ENCODE assay signal across 17 cellular contexts in genomic region chr14:104655128-104655848, GRCh38. TPM values are rescaled to one million over a fixed set of nuclear protein-coding genes. Genes with fewer than 3 reads are reported as not detected.
"Had no signal": no experiment of that assay in that cellular context is flagged by ENCODE, and none has a peak within 500 bp of the region (broad histone marks: within the 10 kb centered on the region; RNA-seq: fewer than 3 reads in every experiment).

No MANE protein-coding gene starts in this region.

- H3K27me3 ChIP-seq: body of pancreas, neural progenitor cell, uterus had no signal

- H3K27me3 Mint-ChIP-seq: activated CD8-positive, alpha-beta T cell treated with anti-CD3 and anti-CD28 coated beads for 36 hours; activated naive CD8-positive, alpha-beta T cell; stimulated activated naive B cell treated with anti-CD40 and anti-IgM and Interleukin-4, amounts not matched to agents 10 μg/mL and 1 μg/mL and 100 μg/mL, for 72 hours had no signal

- DNase-seq: activated CD4-positive, alpha-beta T cell treated with anti-CD3 and anti-CD28 coated beads for 4 hours; activated CD8-positive, alpha-beta memory T cell treated with anti-CD3 and anti-CD28 coated beads, Interleukin-2, amount 50 U/mL, for 4 hours; activated CD8-positive, alpha-beta T cell treated with anti-CD3 and anti-CD28 coated beads for 36 hours; activated gamma-delta T cell; activated T-cell treated with anti-CD3 and anti-CD28 coated beads, Interleukin-2, amount 50 U/mL, for 72 hours; amniotic stem cell; body of pancreas; central memory CD4-positive, alpha-beta T cell; cortex of kidney; effector memory CD4-positive, alpha-beta T cell; foreskin keratinocyte; stimulated activated naive B cell treated with anti-CD40 and anti-IgM and Interleukin-4, amounts not matched to agents 10 μg/mL and 1 μg/mL and 100 μg/mL, for 72 hours; T-helper 2 cell; tibial artery; uterus had no signal

- H3K27ac ChIP-seq: body of pancreas, foreskin keratinocyte, neural progenitor cell, uterus had no signal

- H3K4me3 Mint-ChIP-seq: activated CD8-positive, alpha-beta T cell treated with anti-CD3 and anti-CD28 coated beads for 36 hours; activated naive CD8-positive, alpha-beta T cell; activated T-cell treated with anti-CD3 and anti-CD28 coated beads, Interleukin-2, amount 50 U/mL, for 72 hours; neural progenitor cell had no signal

- H3K9me3 Mint-ChIP-seq: activated T-cell treated with anti-CD3 and anti-CD28 coated beads, Interleukin-2, amount 50 U/mL, for 72 hours had no signal

- H3K4me1 ChIP-seq: foreskin keratinocyte, neural progenitor cell had no signal

- H3K4me2 ChIP-seq: neural progenitor cell had no signal

- H2AFZ ChIP-seq: neural progenitor cell had no signal

- ATAC-seq: activated CD8-positive, alpha-beta T cell treated with anti-CD3 and anti-CD28 coated beads for 36 hours; activated T-cell treated with anti-CD3 and anti-CD28 coated beads, Interleukin-2, amount 50 U/mL, for 72 hours; body of pancreas; foreskin keratinocyte; stimulated activated naive B cell treated with anti-CD40 and anti-IgM and Interleukin-4, amounts not matched to agents 10 μg/mL and 1 μg/mL and 100 μg/mL, for 72 hours had no signal

- H3K9me3 ChIP-seq: body of pancreas, tibial artery had no signal

- H3K27ac Mint-ChIP-seq: activated CD8-positive, alpha-beta T cell treated with anti-CD3 and anti-CD28 coated beads for 36 hours; activated naive CD8-positive, alpha-beta T cell; activated T-cell treated with anti-CD3 and anti-CD28 coated beads, Interleukin-2, amount 50 U/mL, for 72 hours had no signal

- H3K36me3 Mint-ChIP-seq: activated naive CD8-positive, alpha-beta T cell had no signal

- H3K9ac ChIP-seq: neural progenitor cell had no signal

RNA-seq across cellular contexts. Expression of gene TMEM179, which starts 50.7 kb away (rescaled TPM):
- total RNA-seq: activated CD8-positive, alpha-beta T cell treated with anti-CD3 and anti-CD28 coated beads for 36 hours; foreskin keratinocyte had no signal
